16 cellular contexts compared by ENCODE assay signal in the genomic region with DNA sequence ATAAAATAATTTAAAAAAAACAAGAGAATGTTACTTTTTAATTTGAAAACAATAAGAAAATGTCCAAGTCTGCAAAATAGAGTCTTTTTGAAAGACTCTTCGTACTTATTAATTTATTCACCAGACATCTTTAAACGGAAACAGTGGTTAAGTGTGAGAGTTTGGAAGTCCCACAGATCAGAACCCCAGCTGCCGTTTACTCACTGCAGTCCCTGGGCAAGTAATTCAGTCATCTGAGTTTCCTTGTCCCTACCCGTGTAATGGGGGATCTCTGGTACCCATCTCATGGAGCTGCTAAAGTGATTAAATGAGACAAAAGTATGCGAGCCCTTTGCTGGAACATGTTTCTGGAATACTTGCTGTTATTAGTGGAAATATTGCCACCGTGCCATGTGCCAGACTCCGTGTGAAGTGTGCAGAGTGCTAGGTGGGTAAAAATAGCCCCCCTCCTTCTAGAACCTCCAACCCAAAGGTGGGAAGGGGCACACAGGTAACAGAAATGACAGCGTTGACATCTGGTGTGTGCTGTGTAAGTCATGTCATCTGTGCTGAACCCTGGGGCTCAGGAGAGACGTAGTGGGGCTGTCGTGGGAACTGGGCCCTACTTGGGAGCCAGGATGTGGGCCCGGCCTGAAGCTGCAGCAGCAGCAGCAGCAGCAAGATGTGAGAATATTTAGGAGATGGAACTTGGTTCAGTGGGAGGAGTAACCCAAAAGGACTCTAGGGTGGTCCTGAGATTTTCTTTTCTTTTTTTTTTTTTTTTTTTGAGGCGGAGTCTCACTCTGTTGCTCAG.
DNase-seq lines count a peak whose midpoint lies in the region; ATAC-seq and TF ChIP-seq lines count a peak whose summit lies in the region.
"Had no signal": no experiment of that assay in that cellular context is flagged by ENCODE, and none has a peak within 500 bp of the region (broad histone marks: within the 10 kb centered on the region; RNA-seq: fewer than 3 reads in every experiment).

No MANE protein-coding gene starts in this region.

- H3K9me3 Mint-ChIP-seq in stimulated activated naive CD8-positive, alpha-beta T cell treated with anti-CD3 and anti-CD28 coated beads, Interleukin-15, amount 100 ng/mL, for 72 hours = no peaks in the 10 kb centered on the region
- H3K9me3 Mint-ChIP-seq: activated naive CD4-positive, alpha-beta T cell treated with anti-CD3 and anti-CD28 coated beads for 36 hours; immature natural killer cell had no signal

- peaks cover 59% of the 10 kb centered on the region for H3K4me1 ChIP-seq in OCI-LY7 (ENCODE audit: insufficient read depth, low read length, poor library complexity, severe bottlenecking)
- peaks cover 0 to 34% of the 10 kb centered on the region in 2 donors for H3K4me1 ChIP-seq in right atrium auricular region

- H3K4me3 ChIP-seq in OCI-LY7 (ENCODE audit: low read depth, low read length, poor library complexity, severe bottlenecking) = no peak overlapping the region
- H3K4me3 ChIP-seq in right atrium auricular region = no peak overlapping the region
- H3K4me3 ChIP-seq in MG63 = no peak overlapping the region

- no peak overlapping the region for H3K27ac Mint-ChIP-seq in stimulated activated naive CD8-positive, alpha-beta T cell treated with anti-CD3 and anti-CD28 coated beads, Interleukin-15, amount 100 ng/mL, for 72 hours
- H3K27ac Mint-ChIP-seq: activated naive CD4-positive, alpha-beta T cell treated with anti-CD3 and anti-CD28 coated beads for 36 hours; T-helper 17 cell had no signal

- peak; percentile 45 for ATAC-seq in stimulated activated naive CD8-positive, alpha-beta T cell treated with anti-CD3 and anti-CD28 coated beads, Interleukin-15, Interleukin-2, amounts not matched to agents 100 U/mL and 50 U/mL, for 24 hours
- no peak for ATAC-seq in stimulated activated naive CD8-positive, alpha-beta T cell treated with anti-CD3 and anti-CD28 coated beads, Interleukin-15, amount 100 ng/mL, for 72 hours
- ATAC-seq in HG02798 (IDR thresholded peaks at IDR 0.05; ENCODE audit: poor library complexity, unreplicated experiment) (no peak), HG02852 (IDR thresholded peaks at IDR 0.05; ENCODE audit: unreplicated experiment) (no peak)
- ATAC-seq: HepG2, T-helper 17 cell had no signal

- TF ChIP-seq CTCF in OCI-LY7 (conservative IDR thresholded peaks at IDR 0.05; ENCODE audit: low read length) (no peak), right atrium auricular region (IDR thresholded peaks at IDR 0.05) (no peak)

- peaks cover 44% of the 10 kb centered on the region for H3K4me1 Mint-ChIP-seq in stimulated activated naive CD8-positive, alpha-beta T cell treated with anti-CD3 and anti-CD28 coated beads, Interleukin-15, amount 100 ng/mL, for 72 hours

- no peak overlapping the region for H2AFZ ChIP-seq in OCI-LY7 (ENCODE audit: low read length)

- H4K20me1 ChIP-seq in OCI-LY7 (ENCODE audit: insufficient read depth, low read length) = no peaks in the 10 kb centered on the region

- no peaks in the 10 kb centered on the region for H3K9me3 ChIP-seq in OCI-LY7 (ENCODE audit: low read length)
- no peaks in the 10 kb centered on the region for H3K9me3 ChIP-seq in right atrium auricular region
- no peaks in the 10 kb centered on the region for H3K9me3 ChIP-seq in MG63

- no peaks in the 10 kb centered on the region for H3K9me2 ChIP-seq in OCI-LY7 (ENCODE audit: insufficient read depth, low read length)

- no peaks in the 10 kb centered on the region for H3K27me3 Mint-ChIP-seq in stimulated activated naive CD8-positive, alpha-beta T cell treated with anti-CD3 and anti-CD28 coated beads, Interleukin-15, amount 100 ng/mL, for 72 hours
- H3K27me3 Mint-ChIP-seq: T-helper 17 cell had no signal

- H3K79me2 ChIP-seq in OCI-LY7 (ENCODE audit: insufficient read depth, low read depth, low read length) = peaks cover 99% of the 10 kb centered on the region

- DNase-seq in stimulated activated naive CD8-positive, alpha-beta T cell treated with anti-CD3 and anti-CD28 coated beads, Interleukin-15, Interleukin-2, amounts not matched to agents 100 U/mL and 50 U/mL, for 24 hours = no peak
- DNase-seq in stimulated activated naive CD8-positive, alpha-beta T cell treated with anti-CD3 and anti-CD28 coated beads, Interleukin-15, amount 100 ng/mL, for 72 hours = no peak
- DNase-seq in OCI-LY7 (ENCODE audit: low spot score) (peak; percentile 54), right atrium auricular region (ENCODE audit: low spot score) (no peak), NCI-H524 treated with DMSO at 0.1 percent for 48 hours (lab: John Stamatoyannopoulos, UW) (no peak), MG63 (no peak)
- DNase-seq: activated CD4-positive, alpha-beta T cell treated with anti-CD3 and anti-CD28 coated beads for 1 hour; activated naive CD4-positive, alpha-beta T cell treated with anti-CD3 and anti-CD28 coated beads for 36 hours; brain microvascular endothelial cell; immature natural killer cell; mammary epithelial cell; NCI-H1092 treated with DMSO at 0.1 percent for 48 hours; T-helper 17 cell had no signal

- H3K27me3 ChIP-seq in right atrium auricular region (no peaks in the 10 kb centered on the region), MG63 (no peaks in the 10 kb centered on the region)
- H3K27me3 ChIP-seq: brain microvascular endothelial cell had no signal

- intact Hi-C loops in OCI-LY7 (cut with micrococcal nuclease; ENCODE audit: unreplicated experiment) = no loop called here

- CTCF ChIA-PET in OCI-LY7 (lab: Charles Lee; ENCODE audit: unreplicated experiment) = no interaction called here

- H3K4me3 Mint-ChIP-seq in stimulated activated naive CD8-positive, alpha-beta T cell treated with anti-CD3 and anti-CD28 coated beads, Interleukin-15, amount 100 ng/mL, for 72 hours = no peak overlapping the region
- H3K4me3 Mint-ChIP-seq: activated naive CD4-positive, alpha-beta T cell treated with anti-CD3 and anti-CD28 coated beads for 36 hours; T-helper 17 cell had no signal

- no TSS peak for BruUV-seq in OCI-LY7 (replicated peaks; lab: Mats Ljungman, UMichigan)

- H3K4me2 ChIP-seq in OCI-LY7 (ENCODE audit: low read length) = peak overlapping the region; percentile 45

- H3K36me3 ChIP-seq in OCI-LY7 (ENCODE audit: insufficient read depth, low read length) = peaks cover 62% of the 10 kb centered on the region
- no peaks in the 10 kb centered on the region for H3K36me3 ChIP-seq in right atrium auricular region
- H3K36me3 ChIP-seq in MG63 = no peaks in the 10 kb centered on the region
- H3K36me3 ChIP-seq: brain microvascular endothelial cell had no signal

- H3K27ac ChIP-seq in OCI-LY7 (ENCODE audit: low read depth, low read length, poor library complexity, severe bottlenecking) (peak overlapping the region; percentile 54), right atrium auricular region (peak overlapping the region; percentile 75 to 95)
- H3K27ac ChIP-seq: brain microvascular endothelial cell had no signal

- POLR2A ChIA-PET in OCI-LY7 (lab: Charles Lee) = interaction anchor here (0.5 to 1.1 kb wide), 4 partner anchors 11 to 218 kb away, joined by 3 to 8 read pairs (median 4); no protein-coding TSS in a partner anchor
